In the genomic region with DNA sequence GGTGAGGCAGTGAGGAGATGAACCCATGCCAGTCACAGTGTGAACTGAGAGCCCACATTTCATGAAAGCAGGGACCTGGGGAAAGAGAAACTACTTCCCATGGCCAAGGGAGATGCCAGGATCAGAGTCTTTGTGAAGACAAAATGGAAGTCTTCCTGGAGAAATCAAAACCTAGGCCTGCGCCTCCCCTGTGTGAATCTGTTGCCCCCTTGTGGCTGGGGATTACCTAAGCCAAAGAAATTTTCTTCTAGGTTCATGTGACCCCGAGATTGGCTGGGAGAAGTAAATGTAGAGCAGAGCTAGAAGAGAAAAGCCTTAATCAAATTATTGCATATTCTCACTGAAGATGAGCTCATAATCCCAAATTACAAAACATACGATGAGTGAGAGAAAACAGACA, we compare ENCODE assay signal across 8 cellular contexts.
DNase-seq lines count a peak whose midpoint lies in the region; ATAC-seq, FAIRE-seq and TF ChIP-seq lines count a peak whose summit lies in the region.

No MANE protein-coding gene starts in this region.

- H3K36me3 ChIP-seq in HCT116 (ENCODE audit: control insufficient read depth in 1 of 2, insufficient read depth in 2 of 2, low read length in 2 of 2), result no peaks in the 10 kb centered on the region

- TF ChIP-seq RAD21 in HCT116 (IDR thresholded peaks at IDR 0.05; ENCODE audit: low read depth), result peak; percentile 56

- no peak overlapping the region for H3K4me3 Mint-ChIP-seq in Calu3 (ENCODE audit: low read depth, unreplicated experiment)

- H3K79me2 ChIP-seq in HCT116 (ENCODE audit: insufficient read depth, low read length), result no peaks in the 10 kb centered on the region

- FAIRE-seq in frontal cortex (lab: Jason Lieb, UNC), result no peak

- no peak for TF ChIP-seq CTCF in Calu3 (IDR thresholded peaks at IDR 0.05; ENCODE audit: unreplicated experiment)
- TF ChIP-seq CTCF in HCT116 (IDR thresholded peaks at IDR 0.05 in 2 of 3, conservative IDR thresholded peaks at IDR 0.05 in 1 of 3; ENCODE audit: borderline replicate concordance in 1 of 3, insufficient read depth in 1 of 3, low read depth in 2 of 3, low read length in 2 of 3), result peak; percentile 28 to 63 (median 58); a peak in 5 of 6 replicates
- no peak for TF ChIP-seq CTCF in fibroblast of the aortic adventitia (IDR thresholded peaks at IDR 0.05; ENCODE audit: insufficient read depth, low read length)

- H3K4me1 ChIP-seq in HCT116 (ENCODE audit: control insufficient read depth in 1 of 2, insufficient read depth in 2 of 2, low read length in 2 of 2), result no peaks in the 10 kb centered on the region

- DNase-seq in Calu3, result peak; percentile 3
- DNase-seq in HCT116 (ENCODE audit: low read depth, low spot score), result peak; percentile 13
- peak; percentile 47 for DNase-seq in RKO (ENCODE audit: low spot score)
- peak; percentile 2 for DNase-seq in fibroblast of the aortic adventitia (ENCODE audit: low read depth)
- DNase-seq in frontal cortex (ENCODE audit: low spot score in 2 of 2), result no peak
- DNase-seq in AG20443 (ENCODE audit: low spot score), result no peak
- no peak for DNase-seq in activated CD8-positive, alpha-beta memory T cell treated with anti-CD3 and anti-CD28 coated beads, Interleukin-2, amount 50 U/mL, for 4 hours

- H3K4me3 ChIP-seq in HCT116 (replicated peaks in 1 of 2; ENCODE audit: low read depth in 1 of 2, low read length in 2 of 2), result no peak overlapping the region
- no peak overlapping the region for H3K4me3 ChIP-seq in fibroblast of the aortic adventitia (ENCODE audit: low read depth, low read length)

- H4K20me1 ChIP-seq in HCT116 (ENCODE audit: insufficient read depth), result no peaks in the 10 kb centered on the region

- H3K27me3 ChIP-seq in HCT116 (ENCODE audit: insufficient read depth, low read length), result no peaks in the 10 kb centered on the region

- no peaks in the 10 kb centered on the region for H3K9me3 ChIP-seq in HCT116 (ENCODE audit: control insufficient read depth in 1 of 2, insufficient read depth in 1 of 2, low read depth in 1 of 2, low read length in 2 of 2)

- no peak overlapping the region for H3K27ac ChIP-seq in HCT116 (ENCODE audit: low read depth, low read length)

- POLR2A ChIA-PET in HCT116 (lab: Charles Lee), result no interaction called here

- CTCF ChIA-PET in Calu3 (lab: Charles Lee) (no interaction called here), HCT116 (lab: Charles Lee) (interaction anchor here (1.0 kb wide), 1 partner anchor 322 kb away, joined by 4 read pairs; no protein-coding TSS in a partner anchor)

- no peak for TF ChIP-seq POLR2A in HCT116 (IDR thresholded peaks at IDR 0.05; ENCODE audit: borderline replicate concordance, extremely low read depth, insufficient read depth, insufficient read length)

- H3K9me2 ChIP-seq in HCT116 (ENCODE audit: insufficient read depth), result no peaks in the 10 kb centered on the region

- no peaks in the 10 kb centered on the region for H3K27me3 Mint-ChIP-seq in Calu3 (ENCODE audit: unreplicated experiment)

- intact Hi-C loops in Calu3 (cut with micrococcal nuclease; ENCODE audit: unreplicated experiment) (no loop called here), HCT116 (cut with micrococcal nuclease) (loop anchor here (5.0 to 10.0 kb wide), 4 partner anchors 210 to 1043 kb away; no protein-coding TSS in a partner anchor)

- peaks cover 38% of the 10 kb centered on the region for H3K9me3 Mint-ChIP-seq in Calu3 (ENCODE audit: low read depth, unreplicated experiment)

- H3K4me2 ChIP-seq in HCT116 (ENCODE audit: low read length), result no peak overlapping the region

- ATAC-seq in HCT116 (peak; percentile 53; the same call in 1 of the 2 replicates), GM18511 (IDR thresholded peaks at IDR 0.05; ENCODE audit: unreplicated experiment) (no peak)

- no peak overlapping the region for H3K9ac ChIP-seq in HCT116 (ENCODE audit: low read length)

- no peak overlapping the region for H2AFZ ChIP-seq in HCT116 (ENCODE audit: low read depth, low read length, poor library complexity, severe bottlenecking)

- RAD21 ChIA-PET in HCT116 (lab: Charles Lee; ENCODE audit: low non-redundant PET in 1 of 2, low total read pairs in 2 of 2, uncharacterized antibody in 2 of 2, unreplicated experiment in 2 of 2), result no interaction called here

- no TSS peak for BruUV-seq in Calu3 (replicated peaks; lab: Mats Ljungman, UMichigan)
- BruUV-seq in HCT116 (replicated peaks; lab: Mats Ljungman, UMichigan), result no TSS peak

- no peaks in the 10 kb centered on the region for H3K36me3 Mint-ChIP-seq in Calu3 (ENCODE audit: insufficient read depth, unreplicated experiment)

- no peaks in the 10 kb centered on the region for H3K4me1 Mint-ChIP-seq in Calu3 (ENCODE audit: low read depth, unreplicated experiment)

- no peak overlapping the region for H3K27ac Mint-ChIP-seq in Calu3 (ENCODE audit: unreplicated experiment)

TF ChIP-seq in HCT116, 20 proteins besides CTCF, POLR2A, EP300 and RAD21:
- TF ChIP-seq, protein P1, sequence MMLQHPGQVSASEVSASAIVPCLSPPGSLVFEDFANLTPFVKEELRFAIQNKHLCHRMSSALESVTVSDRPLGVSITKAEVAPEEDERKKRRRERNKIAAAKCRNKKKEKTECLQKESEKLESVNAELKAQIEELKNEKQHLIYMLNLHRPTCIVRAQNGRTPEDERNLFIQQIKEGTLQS (IDR thresholded peaks at IDR 0.05), result no peak
- TF ChIP-seq MAX (IDR thresholded peaks at IDR 0.05) (no peak), EZH2phosphoT487 (IDR thresholded peaks at IDR 0.05; ENCODE audit: borderline replicate concordance) (no peak), EZH2 (IDR thresholded peaks at IDR 0.05) (no peak), SIN3A (IDR thresholded peaks at IDR 0.05; ENCODE audit: low read depth) (no peak), EGR1 (IDR thresholded peaks at IDR 0.05; ENCODE audit: low read depth) (no peak), ZNF274 (IDR thresholded peaks at IDR 0.05; ENCODE audit: low read depth, low read length) (no peak), JUND (IDR thresholded peaks at IDR 0.05) (no peak)
TF ChIP-seq in HCT116: peak in this region for 0.

Comparison
In these comparisons a context has a peak if more than half of its experiments do, and no peak if none do; other contexts are left out.
1. DNase-seq: peak in Calu3 (single experiment), HCT116 (single experiment), RKO (single experiment) and fibroblast of the aortic adventitia (single experiment); none in frontal cortex (0 of 2), AG20443 (single experiment) and activated CD8-positive, alpha-beta memory T cell treated with anti-CD3 and anti-CD28 coated beads, Interleukin-2, amount 50 U/mL, for 4 hours (single experiment).
2. CTCF ChIP-seq: peak in HCT116 (3 of 3); none in Calu3 (single experiment) and fibroblast of the aortic adventitia (single experiment).